Comparison of ENCODE assay signal across 21 cellular contexts in the genomic region with DNA sequence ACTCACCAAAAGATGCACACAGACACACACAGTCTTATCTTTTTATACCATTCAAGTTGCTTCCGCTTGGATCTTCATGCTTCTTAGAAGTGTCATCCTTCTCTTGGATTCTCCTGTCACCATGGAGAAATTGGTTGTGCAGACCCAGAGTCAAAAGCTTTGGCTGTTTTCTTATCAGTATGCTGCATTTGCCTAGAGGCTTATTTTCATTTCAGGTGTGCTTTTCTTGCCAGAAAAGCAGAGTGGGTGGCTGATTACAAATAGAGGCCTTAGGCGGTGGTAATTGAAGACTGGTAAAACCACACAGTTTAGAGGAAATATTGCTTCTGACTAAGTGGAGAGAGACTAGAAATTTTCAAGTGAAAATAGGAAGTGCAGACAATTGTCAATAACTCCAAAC.
"Had no signal": no experiment of that assay in that cellular context is flagged by ENCODE, and none has a peak within 500 bp of the region (broad histone marks: within the 10 kb centered on the region; RNA-seq: fewer than 3 reads in every experiment).

No MANE protein-coding gene starts in this region.

- H3K36me3 ChIP-seq: colonic mucosa, right atrium auricular region, sigmoid colon, thyroid gland, upper lobe of left lung, uterus had no signal

- H2AFZ ChIP-seq: hepatocyte had no signal

- H3K27ac ChIP-seq: colonic mucosa, hepatocyte, right atrium auricular region, sigmoid colon, skin epidermis, thyroid gland, upper lobe of left lung, uterus had no signal

- DNase-seq: colonic mucosa; dermis blood vessel endothelial cell; effector CD4-positive, alpha-beta T cell; foreskin melanocyte; head of caudate nucleus; left colon; left ventricle myocardium superior; mesenchymal stem cell; midbrain; sigmoid colon; stimulated activated CD4-positive, alpha-beta T cell treated with anti-CD3 and anti-CD28 coated beads, Interleukin-2, amount 100 ng/mL, for 24 hours; stimulated activated CD4-positive, alpha-beta T cell treated with anti-CD3 and anti-CD28 coated beads, Interleukin-4, amount 100 ng/mL, for 4 hours; stimulated activated naive CD4-positive, alpha-beta T cell; thyroid gland; upper lobe of left lung; uterus had no signal

- H3K27ac Mint-ChIP-seq: nephron had no signal

- H3K9me3 ChIP-seq: colonic mucosa, right atrium auricular region, sigmoid colon, thyroid gland, upper lobe of left lung, uterus had no signal

- H3K27me3 ChIP-seq: colonic mucosa, hepatocyte, right atrium auricular region, sigmoid colon, thyroid gland, upper lobe of left lung, uterus had no signal

- H3K4me3 ChIP-seq: colonic mucosa, hepatocyte, lung, right atrium auricular region, sigmoid colon, skin epidermis, thyroid gland, upper lobe of left lung, uterus had no signal

- H3K4me2 ChIP-seq: hepatocyte had no signal

- H3K4me1 ChIP-seq: colonic mucosa, right atrium auricular region, sigmoid colon, thyroid gland, upper lobe of left lung, uterus had no signal

- ATAC-seq: left colon, left ventricle myocardium superior had no signal

- H3K4me1 Mint-ChIP-seq: nephron had no signal

- H3K79me2 ChIP-seq: hepatocyte had no signal

- H3K4me3 Mint-ChIP-seq: nephron had no signal
